ENCODE assay signal across 15 cellular contexts in the genomic region with DNA sequence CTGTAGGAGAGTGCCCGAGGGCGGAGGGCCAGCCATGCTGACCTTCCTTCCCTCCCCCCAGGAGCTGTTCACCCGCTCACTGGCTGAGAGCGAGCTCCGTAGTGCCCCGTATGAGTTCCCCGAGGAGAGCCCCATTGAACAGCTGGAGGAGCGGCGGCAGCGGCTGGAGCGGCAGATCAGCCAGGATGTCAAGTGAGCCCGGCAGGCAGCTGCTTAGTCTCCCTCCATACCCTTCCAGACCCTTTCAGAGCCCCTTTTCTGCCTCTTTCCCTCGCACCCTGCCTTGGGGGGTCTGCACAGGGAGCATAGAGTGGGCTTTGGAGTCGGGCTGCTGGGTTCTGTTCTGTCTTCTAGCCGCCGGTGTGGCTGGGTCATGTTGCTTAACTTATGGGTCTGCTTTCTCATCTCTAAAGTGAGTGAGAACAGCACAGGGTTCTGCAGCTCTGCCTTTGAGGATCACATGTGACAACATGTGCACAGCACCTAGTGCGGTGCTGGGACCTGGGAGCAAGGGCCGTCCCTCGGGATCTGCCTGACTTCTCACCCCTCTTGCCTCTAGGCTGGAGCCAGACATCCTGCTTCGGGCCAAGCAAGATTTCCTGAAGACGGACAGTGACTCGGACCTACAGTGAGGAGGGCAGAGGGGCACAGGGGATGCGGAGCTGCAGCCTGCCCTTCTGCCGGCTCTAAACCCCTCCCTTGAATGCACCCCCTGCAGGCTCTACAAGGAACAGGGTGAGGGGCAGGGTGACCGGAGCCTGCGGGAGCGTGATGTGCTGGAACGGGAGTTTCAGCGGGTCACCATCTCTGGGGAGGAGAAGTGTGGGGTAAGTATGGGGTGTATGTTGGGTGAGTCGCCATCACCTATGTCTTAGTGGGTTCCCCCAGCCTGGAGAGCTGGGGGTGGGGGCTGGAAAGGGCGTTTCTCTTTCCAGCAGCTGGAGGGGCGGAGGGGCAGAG. TPM values are rescaled to one million over a fixed set of nuclear protein-coding genes. Genes with fewer than 3 reads are reported as not detected.
A peak's percentile ranks its signal among the peaks of the same experiment; 100 is the strongest.
DNase-seq lines count a peak whose midpoint lies in the region; ATAC-seq and TF ChIP-seq lines count a peak whose summit lies in the region.
"Had no signal": no experiment of that assay in that cellular context is flagged by ENCODE, and none has a peak within 500 bp of the region (broad histone marks: within the 10 kb centered on the region; RNA-seq: fewer than 3 reads in every experiment).

No MANE protein-coding gene starts in this region.

- CTCF ChIA-PET in MCF 10A (lab: Yijun Ruan, JAX): interaction anchor here (0.7 to 11.4 kb wide), 3 partner anchors 14 to 358 kb away, joined by 3 to 96 read pairs (median 5); no protein-coding TSS in a partner anchor

- H3K27me3 Mint-ChIP-seq in MCF 10A (ENCODE audit: insufficient read depth, unreplicated experiment): no peaks in the 10 kb centered on the region
- H3K27me3 Mint-ChIP-seq in dendritic cell treated with granulocyte-macrophage colony-stimulating factor and Interleukin-4, amounts not matched to agents 40 ng/mL and 50 ng/mL, for 4 days: no peaks in the 10 kb centered on the region

- H3K27ac ChIP-seq in breast epithelium: no peak overlapping the region

- DNase-seq in MCF 10A (ENCODE audit: unreplicated experiment) (no peak), breast epithelium (ENCODE audit: low spot score in 2 of 2) (no peak), NCI-H1694 (lab: John Stamatoyannopoulos, UW) (peak; percentile 19), glomerular visceral epithelial cell (ENCODE audit: extremely low spot score) (no peak), SW480 (ENCODE audit: low spot score) (no peak)
- peak in 1 of 2 donors; percentile 47 for DNase-seq in stimulated activated effector memory CD8-positive, alpha-beta T cell treated with anti-CD3 and anti-CD28 coated beads, Interleukin-12 subunit alpha, Interleukin-12 subunit beta, amount 100 ng/mL, for 72 hours (ENCODE audit: low spot score in 2 of 2)
- DNase-seq: activated T-cell treated with anti-CD3 and anti-CD28 coated beads, Interleukin-2, amount 50 U/mL, for 4 hours; GDM1; mesendoderm; NCI-H1092; SHP77; stimulated activated CD4-positive, alpha-beta T cell treated with anti-CD3 and anti-CD28 coated beads, Interleukin-4, amount 100 ng/mL, for 4 hours had no signal

- ATAC-seq in stimulated activated effector memory CD8-positive, alpha-beta T cell treated with anti-CD3 and anti-CD28 coated beads, Interleukin-12 subunit alpha, Interleukin-12 subunit beta, amount 100 ng/mL, for 72 hours: no peak
- no peak for ATAC-seq in GM18520 (IDR thresholded peaks at IDR 0.05; ENCODE audit: unreplicated experiment)
- ATAC-seq: activated T-cell treated with anti-CD3 and anti-CD28 coated beads, Interleukin-2, amount 50 U/mL, for 4 hours had no signal

- H3K4me1 ChIP-seq in breast epithelium: peaks cover 0 to 7% of the 10 kb centered on the region in 2 donors

- BruUV-seq in MCF 10A (replicated peaks; lab: Mats Ljungman, UMichigan): no TSS peak

- POLR2A ChIA-PET in MCF 10A (lab: Yijun Ruan, JAX): no interaction called here

- peaks cover 13% of the 10 kb centered on the region for H3K4me1 Mint-ChIP-seq in MCF 10A (ENCODE audit: insufficient read depth, unreplicated experiment)
- peaks cover 61% of the 10 kb centered on the region for H3K4me1 Mint-ChIP-seq in dendritic cell treated with granulocyte-macrophage colony-stimulating factor and Interleukin-4, amounts not matched to agents 40 ng/mL and 50 ng/mL, for 4 days (ENCODE audit: low read depth)
- H3K4me1 Mint-ChIP-seq in stimulated activated effector memory CD8-positive, alpha-beta T cell treated with anti-CD3 and anti-CD28 coated beads, Interleukin-12 subunit alpha, Interleukin-12 subunit beta, amount 100 ng/mL, for 72 hours: peaks cover 56% of the 10 kb centered on the region

- H3K36me3 ChIP-seq in breast epithelium: no peaks in the 10 kb centered on the region

- TF ChIP-seq POLR2A in breast epithelium (IDR thresholded peaks at IDR 0.05): no peak

- no peak overlapping the region for H3K4me3 Mint-ChIP-seq in MCF 10A (ENCODE audit: unreplicated experiment)
- H3K4me3 Mint-ChIP-seq in dendritic cell treated with granulocyte-macrophage colony-stimulating factor and Interleukin-4, amounts not matched to agents 40 ng/mL and 50 ng/mL, for 4 days: no peak overlapping the region
- H3K4me3 Mint-ChIP-seq in stimulated activated effector memory CD8-positive, alpha-beta T cell treated with anti-CD3 and anti-CD28 coated beads, Interleukin-12 subunit alpha, Interleukin-12 subunit beta, amount 100 ng/mL, for 72 hours: no peak overlapping the region
- H3K4me3 Mint-ChIP-seq: activated T-cell treated with anti-CD3 and anti-CD28 coated beads, Interleukin-2, amount 50 U/mL, for 4 hours had no signal

- H3K9me3 ChIP-seq in breast epithelium: no peaks in the 10 kb centered on the region

- intact Hi-C loops in MCF 10A (cut with micrococcal nuclease): no loop called here
- intact Hi-C loops in breast epithelium (cut with DNase I; ENCODE audit: low total_unique reads): no loop called here
- intact Hi-C loops in dendritic cell treated with granulocyte-macrophage colony-stimulating factor and Interleukin-4, amounts not matched to agents 40 ng/mL and 50 ng/mL, for 4 days (cut with micrococcal nuclease): no loop called here

- H3K27ac Mint-ChIP-seq in MCF 10A (ENCODE audit: low read depth, unreplicated experiment): peak overlapping the region; percentile 70
- peak overlapping the region; percentile 53 for H3K27ac Mint-ChIP-seq in dendritic cell treated with granulocyte-macrophage colony-stimulating factor and Interleukin-4, amounts not matched to agents 40 ng/mL and 50 ng/mL, for 4 days
- H3K27ac Mint-ChIP-seq in stimulated activated effector memory CD8-positive, alpha-beta T cell treated with anti-CD3 and anti-CD28 coated beads, Interleukin-12 subunit alpha, Interleukin-12 subunit beta, amount 100 ng/mL, for 72 hours: peak overlapping the region; percentile 84

- H3K27me3 ChIP-seq in breast epithelium: no peaks in the 10 kb centered on the region

- H3K9me3 Mint-ChIP-seq in MCF 10A (ENCODE audit: unreplicated experiment): no peaks in the 10 kb centered on the region
- H3K9me3 Mint-ChIP-seq in dendritic cell treated with granulocyte-macrophage colony-stimulating factor and Interleukin-4, amounts not matched to agents 40 ng/mL and 50 ng/mL, for 4 days: no peaks in the 10 kb centered on the region
- H3K9me3 Mint-ChIP-seq in stimulated activated effector memory CD8-positive, alpha-beta T cell treated with anti-CD3 and anti-CD28 coated beads, Interleukin-12 subunit alpha, Interleukin-12 subunit beta, amount 100 ng/mL, for 72 hours: no peaks in the 10 kb centered on the region
- H3K9me3 Mint-ChIP-seq: activated T-cell treated with anti-CD3 and anti-CD28 coated beads, Interleukin-2, amount 50 U/mL, for 4 hours had no signal

- peaks cover 19% of the 10 kb centered on the region for H3K36me3 Mint-ChIP-seq in MCF 10A (ENCODE audit: insufficient read depth, unreplicated experiment)
- H3K36me3 Mint-ChIP-seq in dendritic cell treated with granulocyte-macrophage colony-stimulating factor and Interleukin-4, amounts not matched to agents 40 ng/mL and 50 ng/mL, for 4 days (ENCODE audit: low read depth): peaks cover 76% of the 10 kb centered on the region
- peaks cover 55% of the 10 kb centered on the region for H3K36me3 Mint-ChIP-seq in stimulated activated effector memory CD8-positive, alpha-beta T cell treated with anti-CD3 and anti-CD28 coated beads, Interleukin-12 subunit alpha, Interleukin-12 subunit beta, amount 100 ng/mL, for 72 hours

- no peak overlapping the region for H3K4me3 ChIP-seq in breast epithelium

- TF ChIP-seq CTCF in MCF 10A (IDR thresholded peaks at IDR 0.05; ENCODE audit: unreplicated experiment) (no peak), breast epithelium (IDR thresholded peaks at IDR 0.05) (no peak)

RNA-seq across cellular contexts. Expression of gene AMPD2, which starts 6.2 kb away (rescaled TPM):
- total RNA-seq in MCF 10A (2022) (49.5 and 52.6 TPM in 2 replicates), breast epithelium (10 to 100 TPM; 21.3 to 68.2 (median 47.4) TPM)

RNA-seq across cellular contexts. Expression of gene GNAT2, which starts 6.5 kb away (rescaled TPM):
- total RNA-seq in MCF 10A (2022) (not detected in 2 replicates), breast epithelium (not detected)
- total RNA-seq: HT-29 had no signal

RNA-seq across cellular contexts. Expression of gene GSTM4, which starts 30.0 kb away (rescaled TPM):
- total RNA-seq in MCF 10A (2022): 4.7 and 5.8 TPM in 2 replicates
- 10 to 100 TPM; 21.9 to 31.5 (median 28.2) TPM for total RNA-seq in breast epithelium

RNA-seq across cellular contexts. Expression of gene GSTM2, which starts 42.0 kb away (rescaled TPM):
- 0.70 and 1.4 TPM in 2 replicates for total RNA-seq in MCF 10A (2022)
- 10 to 100 TPM; 47.8 to 93.4 (median 66.5) TPM for total RNA-seq in breast epithelium
- total RNA-seq: HT-29 had no signal
